3 cellular contexts compared by ENCODE assay signal in the genomic region with DNA sequence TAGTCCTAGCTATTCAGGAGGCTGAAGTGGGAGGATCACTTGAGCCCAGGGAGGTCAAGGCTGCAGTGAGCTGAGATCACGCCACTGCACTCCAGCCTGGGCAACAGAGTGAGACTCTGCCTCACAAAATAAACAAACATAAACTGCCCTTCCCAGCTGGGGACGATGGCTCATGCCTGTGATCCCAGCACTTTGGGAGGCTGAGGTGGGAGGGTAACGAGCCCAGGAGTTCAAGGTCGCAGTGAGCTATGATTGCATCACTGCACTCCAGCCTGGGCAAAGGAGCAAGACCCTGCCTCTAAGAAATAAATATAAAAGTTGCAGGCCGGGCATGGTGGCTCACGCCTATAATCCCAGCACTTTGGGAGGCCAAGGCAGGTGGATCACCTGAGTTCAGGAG.
TF ChIP-seq lines count a peak whose summit lies in the region.
"Not testable (repeated sequence)": the region's sequence is repeated elsewhere in the genome, so short reads cannot be mapped to it uniquely, and the experiment has no call there.

No MANE protein-coding gene starts in this region.

TF ChIP-seq in HEK293, 187 proteins besides CTCF, POLR2A, EP300 and RAD21:
- TF ChIP-seq EGR2 (tag by site-specific recombination; IDR thresholded peaks at IDR 0.05; ENCODE audit: low read depth) (0 out of 2 replicates have a peak, but pooled peaks have one; percentile 7), GLIS1 (tag by site-specific recombination; IDR thresholded peaks at IDR 0.05) (peak; percentile 61), ZIC2 (tag by site-specific recombination; IDR thresholded peaks at IDR 0.05) (peak; percentile 52), ZFHX2 (tag by site-specific recombination; conservative IDR thresholded peaks at IDR 0.05) (0 out of 2 replicates have a peak, but pooled peaks have one; percentile 36), ZNF121 (tag by site-specific recombination; IDR thresholded peaks at IDR 0.05) (peak; percentile 98), SP7 (tag by site-specific recombination; IDR thresholded peaks at IDR 0.05) (0 out of 2 replicates have a peak, but pooled peaks have one; percentile 25)
- TF ChIP-seq, protein P1, sequence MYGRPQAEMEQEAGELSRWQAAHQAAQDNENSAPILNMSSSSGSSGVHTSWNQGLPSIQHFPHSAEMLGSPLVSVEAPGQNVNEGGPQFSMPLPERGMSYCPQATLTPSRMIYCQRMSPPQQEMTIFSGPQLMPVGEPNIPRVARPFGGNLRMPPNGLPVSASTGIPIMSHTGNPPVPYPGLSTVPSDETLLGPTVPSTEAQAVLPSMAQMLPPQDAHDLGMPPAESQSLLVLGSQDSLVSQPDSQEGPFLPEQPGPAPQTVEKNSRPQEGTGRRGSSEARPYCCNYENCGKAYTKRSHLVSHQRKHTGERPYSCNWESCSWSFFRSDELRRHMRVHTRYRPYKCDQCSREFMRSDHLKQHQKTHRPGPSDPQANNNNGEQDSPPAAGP (tag by site-specific recombination; IDR thresholded peaks at IDR 0.05) = 0 out of 2 replicates have a peak, but pooled peaks have one; percentile 52
TF ChIP-seq in HEK293: peak in this region for 7; not testable (repeated sequence) for 180.

TF ChIP-seq in WTC11, 78 proteins besides CTCF, POLR2A, EP300 and RAD21:
- TF ChIP-seq ZNF121 (CRISPR knock-in tag; IDR thresholded peaks at IDR 0.05) = 0 out of 2 replicates have a peak, but pooled peaks have one; percentile 17
- TF ChIP-seq GABPB1 (CRISPR knock-in tag; IDR thresholded peaks at IDR 0.05) = peak; percentile 85

TF ChIP-seq in HepG2, 621 proteins besides CTCF, POLR2A, EP300 and RAD21 (continues in another document):
- TF ChIP-seq SRY (CRISPR knock-in tag; IDR thresholded peaks at IDR 0.05) = 0 out of 2 replicates have a peak, but pooled peaks have one; percentile 48
- 0 out of 2 replicates have a peak, but pooled peaks have one; percentile 21 for TF ChIP-seq REPIN1 (CRISPR knock-in tag; IDR thresholded peaks at IDR 0.05; ENCODE audit: borderline replicate concordance, low read depth)
- peak; percentile 87 for TF ChIP-seq HDAC2 (CRISPR knock-in tag; IDR thresholded peaks at IDR 0.05)
- TF ChIP-seq, protein P2, sequence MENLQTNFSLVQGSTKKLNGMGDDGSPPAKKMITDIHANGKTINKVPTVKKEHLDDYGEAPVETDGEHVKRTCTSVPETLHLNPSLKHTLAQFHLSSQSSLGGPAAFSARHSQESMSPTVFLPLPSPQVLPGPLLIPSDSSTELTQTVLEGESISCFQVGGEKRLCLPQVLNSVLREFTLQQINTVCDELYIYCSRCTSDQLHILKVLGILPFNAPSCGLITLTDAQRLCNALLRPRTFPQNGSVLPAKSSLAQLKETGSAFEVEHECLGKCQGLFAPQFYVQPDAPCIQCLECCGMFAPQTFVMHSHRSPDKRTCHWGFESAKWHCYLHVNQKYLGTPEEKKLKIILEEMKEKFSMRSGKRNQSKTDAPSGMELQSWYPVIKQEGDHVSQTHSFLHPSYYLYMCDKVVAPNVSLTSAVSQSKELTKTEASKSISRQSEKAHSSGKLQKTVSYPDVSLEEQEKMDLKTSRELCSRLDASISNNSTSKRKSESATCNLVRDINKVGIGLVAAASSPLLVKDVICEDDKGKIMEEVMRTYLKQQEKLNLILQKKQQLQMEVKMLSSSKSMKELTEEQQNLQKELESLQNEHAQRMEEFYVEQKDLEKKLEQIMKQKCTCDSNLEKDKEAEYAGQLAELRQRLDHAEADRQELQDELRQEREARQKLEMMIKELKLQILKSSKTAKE (CRISPR knock-in tag; IDR thresholded peaks at IDR 0.05; ENCODE audit: borderline replicate concordance) = peak; percentile 70
- peak; percentile 69 for TF ChIP-seq ISL2 (CRISPR knock-in tag; IDR thresholded peaks at IDR 0.05)
- TF ChIP-seq, protein P3, sequence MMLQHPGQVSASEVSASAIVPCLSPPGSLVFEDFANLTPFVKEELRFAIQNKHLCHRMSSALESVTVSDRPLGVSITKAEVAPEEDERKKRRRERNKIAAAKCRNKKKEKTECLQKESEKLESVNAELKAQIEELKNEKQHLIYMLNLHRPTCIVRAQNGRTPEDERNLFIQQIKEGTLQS (CRISPR knock-in tag; IDR thresholded peaks at IDR 0.05) = peak; percentile 95
- peak; percentile 63; the same call in 1 of the 2 replicates for TF ChIP-seq JUN (CRISPR knock-in tag; IDR thresholded peaks at IDR 0.05)
- TF ChIP-seq PITX1 (CRISPR knock-in tag; IDR thresholded peaks at IDR 0.05) = peak; percentile 39; the same call in 1 of the 2 replicates
- TF ChIP-seq, protein P4, sequence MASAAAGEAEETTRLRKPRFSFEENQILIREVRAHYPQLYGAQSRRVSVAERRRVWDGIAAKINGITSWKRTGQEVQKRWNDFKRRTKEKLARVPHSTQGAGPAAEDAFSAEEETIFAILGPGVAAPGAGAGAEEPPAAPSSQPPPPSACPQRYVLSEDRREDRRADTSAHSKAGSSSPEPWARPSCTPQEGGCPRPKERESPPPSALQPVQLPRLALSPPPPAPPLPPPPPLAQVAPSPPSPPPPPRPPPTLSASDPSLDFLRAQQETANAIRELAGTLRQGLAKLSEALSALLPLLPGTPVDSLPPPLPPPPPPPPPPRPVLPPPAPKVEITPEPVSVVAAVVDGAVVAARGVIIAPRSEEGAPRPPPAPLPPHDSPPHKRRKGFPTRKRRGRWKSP (CRISPR knock-in tag; IDR thresholded peaks at IDR 0.05) = peak; percentile 35; the same call in 1 of the 2 replicates
- 0 out of 2 replicates have a peak, but pooled peaks have one; percentile 28 for TF ChIP-seq ZNF619 (CRISPR knock-in tag; IDR thresholded peaks at IDR 0.05)
- TF ChIP-seq, protein P5, sequence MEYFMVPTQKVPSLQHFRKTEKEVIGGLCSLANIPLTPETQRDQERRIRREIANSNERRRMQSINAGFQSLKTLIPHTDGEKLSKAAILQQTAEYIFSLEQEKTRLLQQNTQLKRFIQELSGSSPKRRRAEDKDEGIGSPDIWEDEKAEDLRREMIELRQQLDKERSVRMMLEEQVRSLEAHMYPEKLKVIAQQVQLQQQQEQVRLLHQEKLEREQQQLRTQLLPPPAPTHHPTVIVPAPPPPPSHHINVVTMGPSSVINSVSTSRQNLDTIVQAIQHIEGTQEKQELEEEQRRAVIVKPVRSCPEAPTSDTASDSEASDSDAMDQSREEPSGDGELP (IDR thresholded peaks at IDR 0.05; ENCODE audit: borderline replicate concordance, low read depth) = peak; percentile 72; the same call in 1 of the 2 replicates
- peak; percentile 74; the same call in 1 of the 2 replicates for TF ChIP-seq HDAC1 (CRISPR knock-in tag; IDR thresholded peaks at IDR 0.05)
- peak; percentile 56 for TF ChIP-seq YEATS4 (CRISPR knock-in tag; IDR thresholded peaks at IDR 0.05; ENCODE audit: borderline replicate concordance)
- peak; percentile 96; the same call in 1 of the 2 replicates for TF ChIP-seq KDM1A (CRISPR knock-in tag; IDR thresholded peaks at IDR 0.05)
- TF ChIP-seq, protein P6, sequence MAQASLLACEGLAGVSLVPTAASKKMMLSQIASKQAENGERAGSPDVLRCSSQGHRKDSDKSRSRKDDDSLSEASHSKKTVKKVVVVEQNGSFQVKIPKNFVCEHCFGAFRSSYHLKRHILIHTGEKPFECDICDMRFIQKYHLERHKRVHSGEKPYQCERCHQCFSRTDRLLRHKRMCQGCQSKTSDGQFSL (CRISPR knock-in tag; IDR thresholded peaks at IDR 0.05) = peak; percentile 43; the same call in 1 of the 2 replicates
- TF ChIP-seq, protein P7, sequence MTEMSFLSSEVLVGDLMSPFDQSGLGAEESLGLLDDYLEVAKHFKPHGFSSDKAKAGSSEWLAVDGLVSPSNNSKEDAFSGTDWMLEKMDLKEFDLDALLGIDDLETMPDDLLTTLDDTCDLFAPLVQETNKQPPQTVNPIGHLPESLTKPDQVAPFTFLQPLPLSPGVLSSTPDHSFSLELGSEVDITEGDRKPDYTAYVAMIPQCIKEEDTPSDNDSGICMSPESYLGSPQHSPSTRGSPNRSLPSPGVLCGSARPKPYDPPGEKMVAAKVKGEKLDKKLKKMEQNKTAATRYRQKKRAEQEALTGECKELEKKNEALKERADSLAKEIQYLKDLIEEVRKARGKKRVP (CRISPR knock-in tag; IDR thresholded peaks at IDR 0.05) = peak in 1 of 2 experiments; percentile 89; a peak in 2 of 4 replicates
- peak; percentile 72 for TF ChIP-seq TEAD3 (CRISPR knock-in tag; optimal IDR thresholded peaks at IDR 0.05; ENCODE audit: borderline replicate concordance)
- peak; percentile 95 for TF ChIP-seq CEBPG (CRISPR knock-in tag; IDR thresholded peaks at IDR 0.05)
- peak; percentile 57; the same call in 1 of the 2 replicates for TF ChIP-seq ZNF878 (CRISPR knock-in tag; IDR thresholded peaks at IDR 0.05)
- TF ChIP-seq ZNF543 (CRISPR knock-in tag; IDR thresholded peaks at IDR 0.05) = peak; percentile 75; the same call in 1 of the 2 replicates
- peak; percentile 38; the same call in 1 of the 2 replicates for TF ChIP-seq BORCS8-MEF2B (CRISPR knock-in tag; IDR thresholded peaks at IDR 0.05)
- TF ChIP-seq ZBTB3 (CRISPR knock-in tag; IDR thresholded peaks at IDR 0.05; ENCODE audit: borderline replicate concordance, low read depth) = peak; percentile 100
- TF ChIP-seq POGZ (CRISPR knock-in tag; IDR thresholded peaks at IDR 0.05) = peak; percentile 90
- TF ChIP-seq DPF2 (CRISPR knock-in tag; IDR thresholded peaks at IDR 0.05; ENCODE audit: borderline replicate concordance, low read depth) = peak; percentile 52; the same call in 1 of the 2 replicates
- TF ChIP-seq ZNF3 (CRISPR knock-in tag; IDR thresholded peaks at IDR 0.05) = peak; percentile 86
- 0 out of 2 replicates have a peak, but pooled peaks have one; percentile 25 for TF ChIP-seq KDM5B (CRISPR knock-in tag; IDR thresholded peaks at IDR 0.05; ENCODE audit: borderline replicate concordance)
- 0 out of 2 replicates have a peak, but pooled peaks have one; percentile 68 for TF ChIP-seq MEIS1 (CRISPR knock-in tag; IDR thresholded peaks at IDR 0.05; ENCODE audit: borderline replicate concordance)
- TF ChIP-seq CBFB (CRISPR knock-in tag; IDR thresholded peaks at IDR 0.05) = 0 out of 2 replicates have a peak, but pooled peaks have one; percentile 18
- TF ChIP-seq NONO (IDR thresholded peaks at IDR 0.05) = not testable (repeated sequence)
- peak; percentile 55; the same call in 1 of the 2 replicates for TF ChIP-seq NONO (CRISPR knock-in tag; conservative IDR thresholded peaks at IDR 0.05)
- peak; percentile 52; the same call in 1 of the 2 replicates for TF ChIP-seq KAT8 (CRISPR knock-in tag; IDR thresholded peaks at IDR 0.05)
- TF ChIP-seq, protein P8, sequence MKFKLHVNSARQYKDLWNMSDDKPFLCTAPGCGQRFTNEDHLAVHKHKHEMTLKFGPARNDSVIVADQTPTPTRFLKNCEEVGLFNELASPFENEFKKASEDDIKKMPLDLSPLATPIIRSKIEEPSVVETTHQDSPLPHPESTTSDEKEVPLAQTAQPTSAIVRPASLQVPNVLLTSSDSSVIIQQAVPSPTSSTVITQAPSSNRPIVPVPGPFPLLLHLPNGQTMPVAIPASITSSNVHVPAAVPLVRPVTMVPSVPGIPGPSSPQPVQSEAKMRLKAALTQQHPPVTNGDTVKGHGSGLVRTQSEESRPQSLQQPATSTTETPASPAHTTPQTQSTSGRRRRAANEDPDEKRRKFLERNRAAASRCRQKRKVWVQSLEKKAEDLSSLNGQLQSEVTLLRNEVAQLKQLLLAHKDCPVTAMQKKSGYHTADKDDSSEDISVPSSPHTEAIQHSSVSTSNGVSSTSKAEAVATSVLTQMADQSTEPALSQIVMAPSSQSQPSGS (CRISPR knock-in tag; IDR thresholded peaks at IDR 0.05) = peak; percentile 62; the same call in 1 of the 2 replicates
- TF ChIP-seq CEBPB (IDR thresholded peaks at IDR 0.05; ENCODE audit: borderline replicate concordance, low read depth, low read length) = peak; percentile 84; the same call in 1 of the 2 replicates
- 0 out of 2 replicates have a peak, but pooled peaks have one; percentile 33 for TF ChIP-seq ZNF331 (CRISPR knock-in tag; IDR thresholded peaks at IDR 0.05)
- 0 out of 2 replicates have a peak, but pooled peaks have one; percentile 28 for TF ChIP-seq ZNF501 (CRISPR knock-in tag; IDR thresholded peaks at IDR 0.05)
- 0 out of 2 replicates have a peak, but pooled peaks have one; percentile 35 for TF ChIP-seq ZSCAN31 (CRISPR knock-in tag; IDR thresholded peaks at IDR 0.05; ENCODE audit: low read depth)
- TF ChIP-seq KAT7 (CRISPR knock-in tag; IDR thresholded peaks at IDR 0.05; ENCODE audit: borderline replicate concordance) = peak; percentile 66; the same call in 1 of the 2 replicates
- peak; percentile 77 for TF ChIP-seq FOSL2 (CRISPR knock-in tag; IDR thresholded peaks at IDR 0.05)
- peak; percentile 30; the same call in 1 of the 2 replicates for TF ChIP-seq STAG1 (CRISPR knock-in tag; IDR thresholded peaks at IDR 0.05)
- TF ChIP-seq, protein P9, sequence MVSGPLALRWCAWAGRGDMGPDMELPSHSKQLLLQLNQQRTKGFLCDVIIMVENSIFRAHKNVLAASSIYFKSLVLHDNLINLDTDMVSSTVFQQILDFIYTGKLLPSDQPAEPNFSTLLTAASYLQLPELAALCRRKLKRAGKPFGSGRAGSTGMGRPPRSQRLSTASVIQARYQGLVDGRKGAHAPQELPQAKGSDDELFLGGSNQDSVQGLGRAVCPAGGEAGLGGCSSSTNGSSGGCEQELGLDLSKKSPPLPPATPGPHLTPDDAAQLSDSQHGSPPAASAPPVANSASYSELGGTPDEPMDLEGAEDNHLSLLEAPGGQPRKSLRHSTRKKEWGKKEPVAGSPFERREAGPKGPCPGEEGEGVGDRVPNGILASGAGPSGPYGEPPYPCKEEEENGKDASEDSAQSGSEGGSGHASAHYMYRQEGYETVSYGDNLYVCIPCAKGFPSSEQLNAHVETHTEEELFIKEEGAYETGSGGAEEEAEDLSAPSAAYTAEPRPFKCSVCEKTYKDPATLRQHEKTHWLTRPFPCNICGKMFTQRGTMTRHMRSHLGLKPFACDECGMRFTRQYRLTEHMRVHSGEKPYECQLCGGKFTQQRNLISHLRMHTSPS (CRISPR knock-in tag; IDR thresholded peaks at IDR 0.05; ENCODE audit: low read depth) = peak; percentile 31; the same call in 1 of the 2 replicates
